19 cellular contexts compared by ENCODE assay signal in the genomic region with DNA sequence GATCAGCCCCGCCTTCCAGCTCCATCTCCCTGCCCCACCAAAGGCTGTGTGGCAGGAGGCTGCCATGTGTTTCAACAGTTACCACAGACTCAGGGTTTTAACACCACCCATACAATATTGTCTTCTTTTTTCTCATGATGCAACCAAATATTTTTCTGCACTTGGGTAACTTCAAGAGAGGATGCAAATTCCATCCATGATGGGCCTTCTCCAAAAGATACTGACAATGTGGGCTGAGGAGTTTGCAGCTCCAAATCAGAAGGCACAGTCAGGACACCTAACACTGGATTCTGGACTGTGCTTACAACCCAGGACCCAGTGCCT.
"Had no signal": no experiment of that assay in that cellular context is flagged by ENCODE, and none has a peak within 500 bp of the region (broad histone marks: within the 10 kb centered on the region; RNA-seq: fewer than 3 reads in every experiment).

No MANE protein-coding gene starts in this region.

- H3K27me3 Mint-ChIP-seq: activated T-cell treated with anti-CD3 and anti-CD28 coated beads, Interleukin-2, amount 50 U/mL, for 24 hours; dendritic cell treated with granulocyte-macrophage colony-stimulating factor and Interleukin-4, amounts not matched to agents 40 ng/mL and 50 ng/mL, for 4 days had no signal

- H3K4me1 Mint-ChIP-seq: activated naive CD8-positive, alpha-beta T cell treated with anti-CD3 and anti-CD28 coated beads for 36 hours had no signal

- H3K9me3 ChIP-seq: breast epithelium, lower lobe of right lung, uterus had no signal

- H3K36me3 Mint-ChIP-seq: activated naive CD8-positive, alpha-beta T cell treated with anti-CD3 and anti-CD28 coated beads for 36 hours; naive B cell; stimulated activated naive B cell treated with anti-CD40 and anti-IgM and Interleukin-4, amounts not matched to agents 10 μg/mL and 1 μg/mL and 100 μg/mL, for 72 hours had no signal

- H3K9me3 Mint-ChIP-seq: activated naive CD8-positive, alpha-beta T cell treated with anti-CD3 and anti-CD28 coated beads for 36 hours; activated T-cell treated with anti-CD3 and anti-CD28 coated beads, Interleukin-2, amount 50 U/mL, for 24 hours; activated T-helper 2 cell treated with anti-CD3 and anti-CD28 coated beads, Interferon-gamma antibody, Interleukin-2, Interleukin-4, amounts not matched to agents 10 μg/mL and 5 μg/mL and 100 μg/mL, durations not matched to agents 14 hours and 24 hours and 36 hours; dendritic cell treated with granulocyte-macrophage colony-stimulating factor and Interleukin-4, amounts not matched to agents 40 ng/mL and 50 ng/mL, for 4 days; naive B cell; stimulated activated naive B cell treated with anti-CD40 and anti-IgM and Interleukin-4, amounts not matched to agents 10 μg/mL and 1 μg/mL and 100 μg/mL, for 72 hours; T-helper 2 cell treated with Interferon-gamma antibody and Interleukin-4, amounts not matched to agents 5 μg/mL and 100 μg/mL, for 36 hours had no signal

- H3K27ac Mint-ChIP-seq: activated naive CD8-positive, alpha-beta T cell treated with anti-CD3 and anti-CD28 coated beads for 36 hours; activated T-cell treated with anti-CD3 and anti-CD28 coated beads, Interleukin-2, amount 50 U/mL, for 24 hours; activated T-helper 2 cell treated with anti-CD3 and anti-CD28 coated beads, Interferon-gamma antibody, Interleukin-2, Interleukin-4, amounts not matched to agents 10 μg/mL and 5 μg/mL and 100 μg/mL, durations not matched to agents 14 hours and 24 hours and 36 hours; dendritic cell treated with granulocyte-macrophage colony-stimulating factor and Interleukin-4, amounts not matched to agents 40 ng/mL and 50 ng/mL, for 4 days; stimulated activated naive B cell treated with anti-CD40 and anti-IgM and Interleukin-4, amounts not matched to agents 10 μg/mL and 1 μg/mL and 100 μg/mL, for 72 hours; T-helper 2 cell treated with Interferon-gamma antibody and Interleukin-4, amounts not matched to agents 5 μg/mL and 100 μg/mL, for 36 hours had no signal

- DNase-seq: activated CD4-positive, alpha-beta T cell treated with anti-CD3 and anti-CD28 coated beads for 1 hour; activated CD4-positive, alpha-beta T cell treated with anti-CD3 and anti-CD28 coated beads, Interleukin-2, amount 50 U/mL, for 1 hour; activated naive CD4-positive, alpha-beta T cell; activated naive CD8-positive, alpha-beta T cell treated with anti-CD3 and anti-CD28 coated beads for 36 hours; activated T-cell treated with anti-CD3 and anti-CD28 coated beads, Interleukin-2, amount 50 U/mL, for 24 hours; effector CD4-positive, alpha-beta T cell; foreskin fibroblast; kidney; lower lobe of right lung; naive B cell; stimulated activated CD4-positive, alpha-beta T cell treated with anti-CD3 and anti-CD28 coated beads, Interleukin-2, amount 100 ng/mL, for 48 hours; stimulated activated CD8-positive, alpha-beta memory T cell treated with anti-CD3 and anti-CD28 coated beads, Interleukin-4, amount 100 ng/mL, for 48 hours; stimulated activated naive B cell treated with anti-CD40 and anti-IgM and Interleukin-4, amounts not matched to agents 10 μg/mL and 1 μg/mL and 100 μg/mL, for 72 hours; trophoblast cell; uterus had no signal

- H3K27ac ChIP-seq: breast epithelium, lower lobe of right lung, uterus had no signal

- H3K4me3 ChIP-seq: breast epithelium, lower lobe of right lung, uterus had no signal

- H3K4me1 ChIP-seq: breast epithelium, lower lobe of right lung, uterus had no signal

- H3K27me3 ChIP-seq: breast epithelium, uterus had no signal

- H3K4me3 Mint-ChIP-seq: activated naive CD8-positive, alpha-beta T cell treated with anti-CD3 and anti-CD28 coated beads for 36 hours; activated T-cell treated with anti-CD3 and anti-CD28 coated beads, Interleukin-2, amount 50 U/mL, for 24 hours; dendritic cell treated with granulocyte-macrophage colony-stimulating factor and Interleukin-4, amounts not matched to agents 40 ng/mL and 50 ng/mL, for 4 days; stimulated activated naive B cell treated with anti-CD40 and anti-IgM and Interleukin-4, amounts not matched to agents 10 μg/mL and 1 μg/mL and 100 μg/mL, for 72 hours; T-helper 2 cell treated with Interferon-gamma antibody and Interleukin-4, amounts not matched to agents 5 μg/mL and 100 μg/mL, for 36 hours had no signal

- H3K36me3 ChIP-seq: breast epithelium, lower lobe of right lung, uterus had no signal
